Comparison of ENCODE assay signal across 9 cellular contexts in the genomic region with DNA sequence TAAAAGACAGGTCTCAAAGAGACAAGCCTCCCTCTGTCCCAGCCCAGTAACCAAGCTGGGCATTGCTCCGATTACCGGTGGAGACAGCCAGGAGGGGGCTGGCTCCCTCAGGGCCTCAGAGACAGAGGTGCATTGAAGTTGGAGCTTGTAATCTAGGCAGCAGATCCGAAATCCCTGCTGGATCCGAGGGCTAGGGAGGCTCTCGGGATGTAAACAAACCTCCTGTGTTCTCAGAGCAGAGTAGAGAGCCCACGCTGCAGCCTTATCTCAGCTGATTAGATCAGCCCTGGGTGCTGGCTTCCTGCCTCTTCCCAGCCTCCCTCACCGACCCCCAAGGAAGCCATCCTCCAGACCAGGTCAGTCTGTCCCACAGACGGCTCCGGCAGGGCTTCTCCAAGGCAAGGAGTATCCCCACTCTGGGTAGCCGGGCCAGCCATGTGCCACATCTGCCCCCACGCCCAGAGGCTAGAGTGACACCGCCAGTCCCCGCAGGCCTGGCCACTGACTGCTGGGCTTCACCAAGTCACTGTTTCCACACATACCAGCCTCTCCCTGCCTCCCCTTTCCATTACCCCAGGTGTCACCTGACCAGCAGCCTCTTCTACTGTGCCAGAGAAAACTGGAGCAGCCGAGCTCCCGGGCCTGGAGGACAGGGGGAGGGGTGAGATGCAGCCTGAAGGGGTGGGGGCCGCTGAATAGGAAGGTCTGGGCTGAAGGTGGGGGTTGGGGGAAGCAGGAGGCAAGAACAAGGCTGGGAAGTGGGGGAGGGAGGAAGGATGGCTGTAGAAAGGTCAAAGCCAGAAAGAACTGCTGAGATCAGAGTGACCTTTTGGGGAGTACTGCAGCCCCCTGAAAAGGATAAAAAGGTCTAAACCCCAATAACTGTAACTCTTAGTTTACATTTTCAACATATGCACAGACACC. TPM values are rescaled to one million over a fixed set of nuclear protein-coding genes. Genes with fewer than 3 reads are reported as not detected.
DNase-seq lines count a peak whose midpoint lies in the region; ATAC-seq and TF ChIP-seq lines count a peak whose summit lies in the region.
"Had no signal": no experiment of that assay in that cellular context is flagged by ENCODE, and none has a peak within 500 bp of the region (broad histone marks: within the 10 kb centered on the region; RNA-seq: fewer than 3 reads in every experiment).

No MANE protein-coding gene starts in this region.

- intact Hi-C loops in transverse colon (cut with DNase I; ENCODE audit: low total_unique reads): no loop called here

- H3K27me3 ChIP-seq in liver (ENCODE audit: control insufficient read depth in 4 of 4, insufficient read depth in 4 of 4, low read length in 3 of 4): no peaks in the 10 kb centered on the region
- no peaks in the 10 kb centered on the region for H3K27me3 ChIP-seq in transverse colon

- H3K36me3 ChIP-seq in liver (ENCODE audit: control insufficient read depth in 4 of 4, insufficient read depth in 3 of 4, low read depth in 1 of 4, low read length in 3 of 4) (peaks cover 0 to 13% (median 0%) of the 10 kb centered on the region in 4 donors), transverse colon (no peaks in the 10 kb centered on the region)

- TF ChIP-seq RAD21 in liver (IDR thresholded peaks at IDR 0.05): peak in 1 of 2 donors; percentile 20

- no peak for TF ChIP-seq EP300 in transverse colon (IDR thresholded peaks at IDR 0.05; ENCODE audit: low read depth)

- in situ Hi-C loops in transverse colon (cut with MboI; ENCODE audit: low pct_ligation_motif_present in 1 of 4, low pct_unique_long_range_greater_than_20kb in 1 of 4, low sequenced_read_pairs in 3 of 4): no loop called here

- H3K9me3 ChIP-seq in liver (ENCODE audit: control insufficient read depth in 4 of 4, low read length in 3 of 4): no peaks in the 10 kb centered on the region
- H3K9me3 ChIP-seq in transverse colon: no peaks in the 10 kb centered on the region

- TF ChIP-seq CTCF in liver (IDR thresholded peaks at IDR 0.05; ENCODE audit: low read depth, low read length, missing input control) (no peak), transverse colon (IDR thresholded peaks at IDR 0.05) (no peak)

- H3K27ac ChIP-seq in liver (ENCODE audit: low read depth in 1 of 2, low read length in 2 of 2): peak overlapping the region; percentile 81 to 97
- H3K27ac ChIP-seq in transverse colon: peak overlapping the region; percentile 92 to 96 (median 94)

- H3K4me1 ChIP-seq in liver (ENCODE audit: control insufficient read depth in 4 of 4, insufficient read depth in 4 of 4, low read length in 3 of 4) (peaks cover 23 to 76% (median 46%) of the 10 kb centered on the region in 4 donors), transverse colon (peaks cover 63 to 100% (median 97%) of the 10 kb centered on the region in 4 donors)

- no peak for ATAC-seq in HG03108 (IDR thresholded peaks at IDR 0.05; ENCODE audit: unreplicated experiment)

- WGBS in liver: 16% methylated on average over 16 of the region's 16 CpGs
- WGBS in transverse colon (ENCODE audit: low coverage in 1 of 2), 2 donors: 16 to 28% methylated on average over 3 to 15 of the region's 16 CpGs

- peak overlapping the region; percentile 40 to 96 (median 45) for H3K4me3 ChIP-seq in liver (ENCODE audit: low read depth in 1 of 3, low read length in 3 of 3)
- peak overlapping the region in 3 of 4 donors; percentile 0 to 73 (median 24) for H3K4me3 ChIP-seq in transverse colon

- peak; percentile 34 for TF ChIP-seq POLR2A in transverse colon (IDR thresholded peaks at IDR 0.05)

- peak overlapping the region; percentile 57 to 99 for H3K9ac ChIP-seq in liver (ENCODE audit: low read depth in 1 of 2, low read length in 2 of 2)

- DNase-seq in AG20443 (ENCODE audit: low spot score) (peak; percentile 56), NCI-H2196 (lab: John Stamatoyannopoulos, UW; ENCODE audit: unreplicated experiment) (peak; percentile 83), dermis microvascular lymphatic vessel endothelial cell (ENCODE audit: low read depth in 2 of 2) (peak; percentile 72 to 86), transverse colon (peak; percentile 53)
- DNase-seq in activated CD4-positive, CD25-positive, alpha-beta regulatory T cell treated with anti-CD3 and anti-CD28 coated beads, Interleukin-2, amount 50 U/mL, for 72 hours: no peak
- DNase-seq in effector CD8-positive, alpha-beta T cell (lab: John Stamatoyannopoulos, UW): no peak
- DNase-seq: activated naive CD8-positive, alpha-beta T cell treated with anti-CD3 and anti-CD28 coated beads, Interleukin-2, amount 10 ng/mL, durations not matched to agents 7 days and 5 days had no signal

TF ChIP-seq in liver, 16 proteins besides CTCF, POLR2A, EP300 and RAD21 (continues in another document):
- TF ChIP-seq EGR1 (IDR thresholded peaks at IDR 0.05; ENCODE audit: low read depth in 2 of 2): peak in 1 of 2 donors; percentile 91
- TF ChIP-seq HNF4G (IDR thresholded peaks at IDR 0.05): no peak
- TF ChIP-seq, protein P1, sequence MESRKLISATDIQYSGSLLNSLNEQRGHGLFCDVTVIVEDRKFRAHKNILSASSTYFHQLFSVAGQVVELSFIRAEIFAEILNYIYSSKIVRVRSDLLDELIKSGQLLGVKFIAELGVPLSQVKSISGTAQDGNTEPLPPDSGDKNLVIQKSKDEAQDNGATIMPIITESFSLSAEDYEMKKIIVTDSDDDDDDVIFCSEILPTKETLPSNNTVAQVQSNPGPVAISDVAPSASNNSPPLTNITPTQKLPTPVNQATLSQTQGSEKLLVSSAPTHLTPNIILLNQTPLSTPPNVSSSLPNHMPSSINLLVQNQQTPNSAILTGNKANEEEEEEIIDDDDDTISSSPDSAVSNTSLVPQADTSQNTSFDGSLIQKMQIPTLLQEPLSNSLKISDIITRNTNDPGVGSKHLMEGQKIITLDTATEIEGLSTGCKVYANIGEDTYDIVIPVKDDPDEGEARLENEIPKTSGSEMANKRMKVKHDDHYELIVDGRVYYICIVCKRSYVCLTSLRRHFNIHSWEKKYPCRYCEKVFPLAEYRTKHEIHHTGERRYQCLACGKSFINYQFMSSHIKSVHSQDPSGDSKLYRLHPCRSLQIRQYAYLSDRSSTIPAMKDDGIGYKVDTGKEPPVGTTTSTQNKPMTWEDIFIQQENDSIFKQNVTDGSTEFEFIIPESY (IDR thresholded peaks at IDR 0.05): peak; percentile 28
- no peak for TF ChIP-seq NR2F2 (IDR thresholded peaks at IDR 0.05)
- no peak for TF ChIP-seq FOXA2 (IDR thresholded peaks at IDR 0.05)
- TF ChIP-seq RXRA (IDR thresholded peaks at IDR 0.05): peak in 1 of 2 donors; percentile 76
- peak; percentile 44 to 90 for TF ChIP-seq JUND (IDR thresholded peaks at IDR 0.05)
- TF ChIP-seq YY1 (IDR thresholded peaks at IDR 0.05): peak; percentile 29
- TF ChIP-seq SP1 (IDR thresholded peaks at IDR 0.05): peak; percentile 63
- TF ChIP-seq TAF1 (conservative IDR thresholded peaks at IDR 0.05): peak; percentile 78
- TF ChIP-seq, protein P2, sequence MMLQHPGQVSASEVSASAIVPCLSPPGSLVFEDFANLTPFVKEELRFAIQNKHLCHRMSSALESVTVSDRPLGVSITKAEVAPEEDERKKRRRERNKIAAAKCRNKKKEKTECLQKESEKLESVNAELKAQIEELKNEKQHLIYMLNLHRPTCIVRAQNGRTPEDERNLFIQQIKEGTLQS (IDR thresholded peaks at IDR 0.05): peak; percentile 28
- peak in 1 of 2 donors; percentile 61 for TF ChIP-seq HNF4A (conservative IDR thresholded peaks at IDR 0.05)
- TF ChIP-seq, protein P3, sequence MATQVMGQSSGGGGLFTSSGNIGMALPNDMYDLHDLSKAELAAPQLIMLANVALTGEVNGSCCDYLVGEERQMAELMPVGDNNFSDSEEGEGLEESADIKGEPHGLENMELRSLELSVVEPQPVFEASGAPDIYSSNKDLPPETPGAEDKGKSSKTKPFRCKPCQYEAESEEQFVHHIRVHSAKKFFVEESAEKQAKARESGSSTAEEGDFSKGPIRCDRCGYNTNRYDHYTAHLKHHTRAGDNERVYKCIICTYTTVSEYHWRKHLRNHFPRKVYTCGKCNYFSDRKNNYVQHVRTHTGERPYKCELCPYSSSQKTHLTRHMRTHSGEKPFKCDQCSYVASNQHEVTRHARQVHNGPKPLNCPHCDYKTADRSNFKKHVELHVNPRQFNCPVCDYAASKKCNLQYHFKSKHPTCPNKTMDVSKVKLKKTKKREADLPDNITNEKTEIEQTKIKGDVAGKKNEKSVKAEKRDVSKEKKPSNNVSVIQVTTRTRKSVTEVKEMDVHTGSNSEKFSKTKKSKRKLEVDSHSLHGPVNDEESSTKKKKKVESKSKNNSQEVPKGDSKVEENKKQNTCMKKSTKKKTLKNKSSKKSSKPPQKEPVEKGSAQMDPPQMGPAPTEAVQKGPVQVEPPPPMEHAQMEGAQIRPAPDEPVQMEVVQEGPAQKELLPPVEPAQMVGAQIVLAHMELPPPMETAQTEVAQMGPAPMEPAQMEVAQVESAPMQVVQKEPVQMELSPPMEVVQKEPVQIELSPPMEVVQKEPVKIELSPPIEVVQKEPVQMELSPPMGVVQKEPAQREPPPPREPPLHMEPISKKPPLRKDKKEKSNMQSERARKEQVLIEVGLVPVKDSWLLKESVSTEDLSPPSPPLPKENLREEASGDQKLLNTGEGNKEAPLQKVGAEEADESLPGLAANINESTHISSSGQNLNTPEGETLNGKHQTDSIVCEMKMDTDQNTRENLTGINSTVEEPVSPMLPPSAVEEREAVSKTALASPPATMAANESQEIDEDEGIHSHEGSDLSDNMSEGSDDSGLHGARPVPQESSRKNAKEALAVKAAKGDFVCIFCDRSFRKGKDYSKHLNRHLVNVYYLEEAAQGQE (IDR thresholded peaks at IDR 0.05): no peak
- TF ChIP-seq GABPA (IDR thresholded peaks at IDR 0.05 in 1 of 2, conservative IDR thresholded peaks at IDR 0.05 in 1 of 2): no peak

RNA-seq across cellular contexts. Expression of gene SDC4, which starts 6.0 kb away (rescaled TPM):
- 37.7 and 55.6 TPM in 2 replicates for total RNA-seq in dermis microvascular lymphatic vessel endothelial cell
- 100 to 1,000 TPM in 1 of 2 donors, 10 to 100 TPM in 1; 54.4 to 147 TPM for total RNA-seq in liver
- polyA plus RNA-seq in liver: 10 to 100 TPM; 80.6 to 86.5 TPM
- total RNA-seq in transverse colon: 100 to 1,000 TPM in 2 of 4 donors, 10 to 100 TPM in 2; 60.7 to 140 (median 94.3) TPM

RNA-seq across cellular contexts. Expression of gene SYS1, which starts 20.8 kb away (rescaled TPM):
- total RNA-seq in dermis microvascular lymphatic vessel endothelial cell (16.6 and 24.0 TPM in 2 replicates), liver (10 to 100 TPM; 15.0 to 29.0 TPM), transverse colon (10 to 100 TPM in 3 of 4 donors, 1 to 10 TPM in 1; 5.6 to 64.7 (median 38.4) TPM)
- polyA plus RNA-seq in liver: 10 to 100 TPM; 27.2 to 37.8 TPM

RNA-seq across cellular contexts. Expression of gene MATN4, which starts 34.1 kb away (rescaled TPM):
- total RNA-seq in dermis microvascular lymphatic vessel endothelial cell: under 0.01 TPM in 2 replicates
- not detected for total RNA-seq in liver
- polyA plus RNA-seq in liver: under 1 TPM in 1 of 2 donors, not detected in 1; 0.05 TPM
- total RNA-seq in transverse colon: not detected

RNA-seq across cellular contexts. Expression of gene RBPJL, which starts 35.6 kb away (rescaled TPM):
- total RNA-seq in dermis microvascular lymphatic vessel endothelial cell: not detected in 2 replicates
- not detected for total RNA-seq in liver
- polyA plus RNA-seq in liver: not detected
- total RNA-seq in transverse colon: not detected
- total RNA-seq: activated naive CD8-positive, alpha-beta T cell treated with anti-CD3 and anti-CD28 coated beads, Interleukin-2, amount 10 ng/mL, durations not matched to agents 7 days and 5 days had no signal

RNA-seq across cellular contexts. Expression of gene TP53TG5, which starts 35.9 kb away (rescaled TPM):
- total RNA-seq in dermis microvascular lymphatic vessel endothelial cell (not detected in 2 replicates), liver (not detected), transverse colon (under 1 TPM in 1 of 4 donors, not detected in 3; 0.14 TPM)
- not detected for polyA plus RNA-seq in liver
- total RNA-seq: activated naive CD8-positive, alpha-beta T cell treated with anti-CD3 and anti-CD28 coated beads, Interleukin-2, amount 10 ng/mL, durations not matched to agents 7 days and 5 days had no signal

Comparison
In these comparisons a context has a peak if more than half of its experiments do, and no peak if none do; other contexts are left out.
1. DNase-seq: peak in AG20443 (single experiment), NCI-H2196 (single experiment), dermis microvascular lymphatic vessel endothelial cell (2 of 2) and transverse colon (single experiment); none in activated CD4-positive, CD25-positive, alpha-beta regulatory T cell treated with anti-CD3 and anti-CD28 coated beads, Interleukin-2, amount 50 U/mL, for 72 hours (single experiment) and effector CD8-positive, alpha-beta T cell (single experiment).